Comparison of ENCODE assay signal across 17 cellular contexts in the genomic region with DNA sequence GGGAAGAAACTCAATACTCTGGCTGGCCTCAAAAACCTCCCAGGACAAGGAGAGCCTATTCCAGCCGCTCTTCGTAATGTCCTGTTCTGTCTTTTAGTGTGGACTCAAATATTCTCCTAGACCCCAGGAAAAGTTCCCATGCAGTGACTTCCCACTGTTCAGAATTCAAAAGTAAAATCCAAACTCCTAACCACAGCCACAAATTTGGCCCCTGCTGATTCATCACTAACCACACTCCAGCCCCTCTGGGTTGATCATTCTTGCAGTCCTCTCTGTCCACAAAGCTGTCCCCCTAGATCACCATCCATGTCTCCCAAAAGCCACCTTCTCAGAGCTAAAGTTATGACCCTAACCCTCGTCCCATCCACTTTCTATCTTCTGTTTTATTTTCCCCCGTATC. TPM values are rescaled to one million over a fixed set of nuclear protein-coding genes. Genes with fewer than 3 reads are reported as not detected.
A peak's percentile ranks its signal among the peaks of the same experiment; 100 is the strongest.
DNase-seq lines count a peak whose midpoint lies in the region; ATAC-seq and TF ChIP-seq lines count a peak whose summit lies in the region.
"Had no signal": no experiment of that assay in that cellular context is flagged by ENCODE, and none has a peak within 500 bp of the region (broad histone marks: within the 10 kb centered on the region; RNA-seq: fewer than 3 reads in every experiment).

No MANE protein-coding gene starts in this region.

- no peaks in the 10 kb centered on the region for H3K36me3 ChIP-seq in cardiac muscle cell
- H3K36me3 ChIP-seq: thoracic aorta had no signal

- peaks cover 15% of the 10 kb centered on the region for H3K36me3 Mint-ChIP-seq in stimulated activated effector memory CD8-positive, alpha-beta T cell treated with anti-CD3 and anti-CD28 coated beads, Interleukin-12 subunit alpha, Interleukin-12 subunit beta, amount 100 ng/mL, for 72 hours

- peaks cover 37% of the 10 kb centered on the region for H3K4me1 ChIP-seq in cardiac muscle cell (ENCODE audit: low read depth)

- intact Hi-C loops in Right ventricle myocardium superior (cut with DNase I): no loop called here

- TF ChIP-seq POLR2A in NB4 (IDR thresholded peaks at IDR 0.05; ENCODE audit: extremely low read depth, insufficient read length): no peak

- no peak for ATAC-seq in Right ventricle myocardium superior (ENCODE audit: poor library complexity)
- no peak for ATAC-seq in stimulated activated effector memory CD8-positive, alpha-beta T cell treated with anti-CD3 and anti-CD28 coated beads, Interleukin-12 subunit alpha, Interleukin-12 subunit beta, amount 100 ng/mL, for 72 hours
- no peak for ATAC-seq in HG02623 (IDR thresholded peaks at IDR 0.05; ENCODE audit: unreplicated experiment)
- ATAC-seq: left lobe of liver; naive thymus-derived CD4-positive, alpha-beta T cell had no signal

- H3K9me3 Mint-ChIP-seq in stimulated activated effector memory CD8-positive, alpha-beta T cell treated with anti-CD3 and anti-CD28 coated beads, Interleukin-12 subunit alpha, Interleukin-12 subunit beta, amount 100 ng/mL, for 72 hours: no peaks in the 10 kb centered on the region
- H3K9me3 Mint-ChIP-seq: activated CD4-positive, alpha-beta T cell treated with anti-CD3 and anti-CD28 coated beads, Interleukin-2, amount 10 ng/mL, durations not matched to agents 24 days and 14 days; activated T-helper 1 cell treated with anti-CD3 and anti-CD28 coated beads, Interleukin-12 subunit alpha, Interleukin-12 subunit beta, Interleukin-2, Interleukin-4 antibody, amounts not matched to agents 30 ng/mL and 10 ng/mL and 1 ng/mL, durations not matched to agents 14 hours and 24 hours and 36 hours; naive thymus-derived CD4-positive, alpha-beta T cell had no signal

- peak overlapping the region; percentile 26 for H3K27ac ChIP-seq in cardiac muscle cell
- H3K27ac ChIP-seq: thoracic aorta had no signal

- H3K27ac Mint-ChIP-seq in stimulated activated effector memory CD8-positive, alpha-beta T cell treated with anti-CD3 and anti-CD28 coated beads, Interleukin-12 subunit alpha, Interleukin-12 subunit beta, amount 100 ng/mL, for 72 hours: peak overlapping the region; percentile 41
- H3K27ac Mint-ChIP-seq: activated CD4-positive, alpha-beta T cell treated with anti-CD3 and anti-CD28 coated beads, Interleukin-2, amount 10 ng/mL, durations not matched to agents 24 days and 14 days; activated T-helper 1 cell treated with anti-CD3 and anti-CD28 coated beads, Interleukin-12 subunit alpha, Interleukin-12 subunit beta, Interleukin-2, Interleukin-4 antibody, amounts not matched to agents 30 ng/mL and 10 ng/mL and 1 ng/mL, durations not matched to agents 14 hours and 24 hours and 36 hours had no signal

- no peak for DNase-seq in cardiac muscle cell (ENCODE audit: low read depth in 1 of 2, low spot score in 1 of 2)
- DNase-seq in Right ventricle myocardium superior: no peak
- DNase-seq in NB4 (ENCODE audit: low read depth): peak; percentile 42
- peak; percentile 36 for DNase-seq in fibroblast of mammary gland (ENCODE audit: low read depth)
- DNase-seq in stimulated activated effector memory CD8-positive, alpha-beta T cell treated with anti-CD3 and anti-CD28 coated beads, Interleukin-12 subunit alpha, Interleukin-12 subunit beta, amount 100 ng/mL, for 72 hours (ENCODE audit: low spot score in 2 of 2): no peak
- DNase-seq in activated CD8-positive, alpha-beta memory T cell treated with anti-CD3 and anti-CD28 coated beads for 24 hours: no peak
- DNase-seq in HEK293T (ENCODE audit: extremely low spot score): no peak
- DNase-seq: activated CD4-positive, alpha-beta T cell treated with anti-CD3 and anti-CD28 coated beads, Interleukin-2, amount 10 ng/mL, durations not matched to agents 24 days and 14 days; amniotic stem cell; dermis blood vessel endothelial cell; hippocampal formation; naive thymus-derived CD4-positive, alpha-beta T cell; NCI-H1092 had no signal

- POLR2A ChIA-PET in HEK293T (lab: Yijun Ruan, JAX): no interaction called here

- H3K4me3 ChIP-seq in cardiac muscle cell (no peak overlapping the region), NB4 (ENCODE audit: low read depth, low read length) (no peak overlapping the region), fibroblast of mammary gland (ENCODE audit: control insufficient read depth, low read depth, low read length) (no peak overlapping the region)
- H3K4me3 ChIP-seq: thoracic aorta had no signal

- peaks cover 64% of the 10 kb centered on the region for H3K4me1 Mint-ChIP-seq in stimulated activated effector memory CD8-positive, alpha-beta T cell treated with anti-CD3 and anti-CD28 coated beads, Interleukin-12 subunit alpha, Interleukin-12 subunit beta, amount 100 ng/mL, for 72 hours

- H3K9me3 ChIP-seq in cardiac muscle cell (ENCODE audit: low read depth): no peaks in the 10 kb centered on the region
- H3K9me3 ChIP-seq: thoracic aorta had no signal

- CTCF ChIA-PET in HEK293T (lab: Yijun Ruan, JAX): interaction anchor here (0.7 kb wide), 1 partner anchor 45 kb away, joined by 3 read pairs; no protein-coding TSS in a partner anchor

- no peaks in the 10 kb centered on the region for H3K27me3 ChIP-seq in cardiac muscle cell

- TF ChIP-seq CTCF in cardiac muscle cell (IDR thresholded peaks at IDR 0.05; ENCODE audit: low read depth, low read length) (no peak), NB4 (IDR thresholded peaks at IDR 0.05; ENCODE audit: low read depth, low read length) (no peak), fibroblast of mammary gland (conservative IDR thresholded peaks at IDR 0.05; ENCODE audit: control insufficient read depth, insufficient read depth, low read depth, low read length) (no peak)

- peak overlapping the region; percentile 53 for H3K4me3 Mint-ChIP-seq in stimulated activated effector memory CD8-positive, alpha-beta T cell treated with anti-CD3 and anti-CD28 coated beads, Interleukin-12 subunit alpha, Interleukin-12 subunit beta, amount 100 ng/mL, for 72 hours
- H3K4me3 Mint-ChIP-seq: activated CD4-positive, alpha-beta T cell treated with anti-CD3 and anti-CD28 coated beads, Interleukin-2, amount 10 ng/mL, durations not matched to agents 24 days and 14 days; activated T-helper 1 cell treated with anti-CD3 and anti-CD28 coated beads, Interleukin-12 subunit alpha, Interleukin-12 subunit beta, Interleukin-2, Interleukin-4 antibody, amounts not matched to agents 30 ng/mL and 10 ng/mL and 1 ng/mL, durations not matched to agents 14 hours and 24 hours and 36 hours had no signal

TF ChIP-seq in HEK293T, 16 proteins besides CTCF, POLR2A, EP300 and RAD21:
- no peak for TF ChIP-seq ELF4 (IDR thresholded peaks at IDR 0.05)
- TF ChIP-seq ARNT (IDR thresholded peaks at IDR 0.05): no peak
- no peak for TF ChIP-seq SP1 (IDR thresholded peaks at IDR 0.05)
- TF ChIP-seq NFRKB (IDR thresholded peaks at IDR 0.05): no peak

RNA-seq across cellular contexts. Expression of gene CTNNBIP1, which starts 5.1 kb away (rescaled TPM):
- total RNA-seq in cardiac muscle cell (122 and 124 TPM in 2 replicates), Right ventricle myocardium superior (58.1 TPM)
- polyA plus RNA-seq in cardiac muscle cell: 80.1 and 111 TPM in 2 replicates

RNA-seq across cellular contexts. Expression of gene LZIC, which starts 38.2 kb away (rescaled TPM):
- total RNA-seq in cardiac muscle cell (23.2 and 34.2 TPM in 2 replicates), Right ventricle myocardium superior (33.2 TPM)
- 35.4 and 47.2 TPM in 2 replicates for polyA plus RNA-seq in cardiac muscle cell

RNA-seq across cellular contexts. Expression of gene NMNAT1, which starts 38.3 kb away (rescaled TPM):
- 14.4 and 16.9 TPM in 2 replicates for total RNA-seq in cardiac muscle cell
- 21.4 and 24.1 TPM in 2 replicates for polyA plus RNA-seq in cardiac muscle cell
- 22.9 TPM for total RNA-seq in Right ventricle myocardium superior

Comparison
In these comparisons a context has a peak if more than half of its experiments do, and no peak if none do; other contexts are left out.
1. DNase-seq: peak in NB4 (single experiment) and fibroblast of mammary gland (single experiment); none in cardiac muscle cell (0 of 2), Right ventricle myocardium superior (single experiment), stimulated activated effector memory CD8-positive, alpha-beta T cell treated with anti-CD3 and anti-CD28 coated beads, Interleukin-12 subunit alpha, Interleukin-12 subunit beta, amount 100 ng/mL, for 72 hours (0 of 2), activated CD8-positive, alpha-beta memory T cell treated with anti-CD3 and anti-CD28 coated beads for 24 hours (single experiment) and HEK293T (single experiment).